In the genomic region with DNA sequence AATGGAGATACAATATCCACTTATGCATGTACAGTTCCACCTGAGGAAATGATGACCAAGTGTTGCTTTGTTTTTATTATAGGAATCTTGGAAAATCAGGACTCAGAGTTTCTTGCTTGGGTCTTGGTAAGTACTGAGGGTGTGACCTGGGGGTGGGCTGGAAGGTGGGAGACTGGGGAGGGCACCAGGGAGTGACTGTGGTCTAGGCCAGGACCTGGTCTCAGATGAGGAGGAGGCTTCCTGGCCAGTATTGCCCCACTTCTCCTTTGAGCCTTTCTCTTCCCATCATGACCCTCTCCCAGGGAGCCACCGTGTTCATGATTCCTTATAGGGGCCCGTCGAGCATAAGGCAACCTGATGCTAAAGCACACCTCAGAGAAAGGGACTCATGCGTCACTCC, we compare ENCODE assay signal across 39 cellular contexts.
"Had no signal": no experiment of that assay in that cellular context is flagged by ENCODE, and none has a peak within 500 bp of the region (broad histone marks: within the 10 kb centered on the region; RNA-seq: fewer than 3 reads in every experiment).

No MANE protein-coding gene starts in this region.

- H3K36me3 Mint-ChIP-seq: activated naive CD4-positive, alpha-beta T cell treated with anti-CD3 and anti-CD28 coated beads, Interleukin-2, amount 10 ng/mL, durations not matched to agents 7 days and 5 days; activated naive CD4-positive, alpha-beta T cell treated with anti-CD3 and anti-CD28 coated beads, Interleukin-2, amount 50 U/mL, for 24 hours; activated naive CD4-positive, alpha-beta T cell treated with anti-CD3 and anti-CD28 coated beads, Interleukin-2, amount 50 U/mL, for 72 hours; activated naive CD8-positive, alpha-beta T cell; activated naive CD8-positive, alpha-beta T cell treated with anti-CD3 and anti-CD28 coated beads for 36 hours; activated naive CD8-positive, alpha-beta T cell treated with anti-CD3 and anti-CD28 coated beads, Interleukin-2, amount 10 ng/mL, durations not matched to agents 7 days and 5 days; brain had no signal

- H3K4me1 Mint-ChIP-seq: activated naive CD4-positive, alpha-beta T cell treated with anti-CD3 and anti-CD28 coated beads, Interleukin-2, amount 10 ng/mL, durations not matched to agents 7 days and 5 days; activated naive CD4-positive, alpha-beta T cell treated with anti-CD3 and anti-CD28 coated beads, Interleukin-2, amount 50 U/mL, for 24 hours; activated naive CD8-positive, alpha-beta T cell treated with anti-CD3 and anti-CD28 coated beads for 36 hours; activated naive CD8-positive, alpha-beta T cell treated with anti-CD3 and anti-CD28 coated beads, Interleukin-2, amount 10 ng/mL, durations not matched to agents 7 days and 5 days; activated naive CD8-positive, alpha-beta T cell treated with anti-CD3 and anti-CD28 coated beads, Interleukin-2, amount 50 U/mL, for 24 hours; activated T-helper 17 cell treated with anti-CD3 and anti-CD28 coated beads, Interleukin-2, amount 50 U/mL, for 72 hours; central memory CD8-positive, alpha-beta T cell had no signal

- H3K4me3 ChIP-seq: adrenal gland, ascending aorta, body of pancreas, breast epithelium, cardiac muscle cell had no signal

- H3K4me1 ChIP-seq: adrenal gland, ascending aorta, body of pancreas, breast epithelium had no signal

- H3K27ac Mint-ChIP-seq: activated naive CD4-positive, alpha-beta T cell treated with anti-CD3 and anti-CD28 coated beads for 36 hours; activated naive CD4-positive, alpha-beta T cell treated with anti-CD3 and anti-CD28 coated beads, Interleukin-2, amount 10 ng/mL, durations not matched to agents 7 days and 5 days; activated naive CD4-positive, alpha-beta T cell treated with anti-CD3 and anti-CD28 coated beads, Interleukin-2, amount 50 U/mL, for 24 hours; activated naive CD4-positive, alpha-beta T cell treated with anti-CD3 and anti-CD28 coated beads, Interleukin-2, amount 50 U/mL, for 72 hours; activated naive CD8-positive, alpha-beta T cell; activated naive CD8-positive, alpha-beta T cell treated with anti-CD3 and anti-CD28 coated beads for 36 hours; activated naive CD8-positive, alpha-beta T cell treated with anti-CD3 and anti-CD28 coated beads, Interleukin-2, amount 10 ng/mL, durations not matched to agents 7 days and 5 days; activated naive CD8-positive, alpha-beta T cell treated with anti-CD3 and anti-CD28 coated beads, Interleukin-2, amount 50 U/mL, for 24 hours; activated T-cell treated with anti-CD3 and anti-CD28 coated beads, Interleukin-2, amount 50 U/mL, for 24 hours; activated T-cell treated with anti-CD3 and anti-CD28 coated beads, Interleukin-2, amount 50 U/mL, for 72 hours; activated T-helper 1 cell treated with anti-CD3 and anti-CD28 coated beads, Interleukin-12 subunit alpha, Interleukin-12 subunit beta, Interleukin-2, Interleukin-4 antibody, amounts not matched to agents 30 ng/mL and 10 ng/mL and 1 ng/mL, durations not matched to agents 14 hours and 24 hours and 36 hours; activated T-helper 17 cell treated with anti-CD3 and anti-CD28 coated beads, Interleukin-2, amount 50 U/mL, for 72 hours; activated T-helper 2 cell treated with anti-CD3 and anti-CD28 coated beads, Interferon-gamma antibody, Interleukin-2, Interleukin-4, amounts not matched to agents 10 μg/mL and 5 μg/mL and 100 μg/mL, durations not matched to agents 14 hours and 24 hours and 36 hours; brain had no signal

- H3K36me3 ChIP-seq: adrenal gland, ascending aorta, brain microvascular endothelial cell, breast epithelium, cardiac muscle cell had no signal

- DNase-seq: activated effector memory CD4-positive, alpha-beta T cell treated with anti-CD3 and anti-CD28 coated beads, Interleukin-2, amount 50 U/mL, for 16 hours; activated effector memory CD4-positive, alpha-beta T cell treated with Interleukin-2 at 50 U/mL for 16 hours; activated gamma-delta T cell; activated gamma-delta T cell treated with Interleukin-2 at 50 U/mL for 16 hours; activated naive CD4-positive, alpha-beta T cell; activated naive CD4-positive, alpha-beta T cell treated with anti-CD3 and anti-CD28 coated beads for 36 hours; activated naive CD4-positive, alpha-beta T cell treated with anti-CD3 and anti-CD28 coated beads, Interleukin-2, amount 10 ng/mL, durations not matched to agents 7 days and 5 days; activated naive CD4-positive, alpha-beta T cell treated with anti-CD3 and anti-CD28 coated beads, Interleukin-2, amount 50 U/mL, for 16 hours; activated naive CD4-positive, alpha-beta T cell treated with Interleukin-2 at 50 U/mL for 16 hours; activated naive CD8-positive, alpha-beta T cell treated with anti-CD3 and anti-CD28 coated beads for 36 hours; activated naive CD8-positive, alpha-beta T cell treated with anti-CD3 and anti-CD28 coated beads, Interleukin-2, amount 10 ng/mL, durations not matched to agents 7 days and 5 days; activated naive CD8-positive, alpha-beta T cell treated with anti-CD3 and anti-CD28 coated beads, Interleukin-2, amount 50 U/mL, for 24 hours; activated T-cell treated with anti-CD3 and anti-CD28 coated beads for 4 hours; activated T-cell treated with anti-CD3 and anti-CD28 coated beads, Interleukin-2, amount 50 U/mL, for 1 hour; activated T-cell treated with anti-CD3 and anti-CD28 coated beads, Interleukin-2, amount 50 U/mL, for 24 hours; activated T-cell treated with anti-CD3 and anti-CD28 coated beads, Interleukin-2, amount 50 U/mL, for 4 hours; activated T-cell treated with anti-CD3 and anti-CD28 coated beads, Interleukin-2, amount 50 U/mL, for 48 hours; activated T-cell treated with anti-CD3 and anti-CD28 coated beads, Interleukin-2, amount 50 U/mL, for 72 hours; adrenal gland; amniotic stem cell; amygdala; anterior cingulate cortex; aorta; body of pancreas; brain microvascular endothelial cell; caudate nucleus; central memory CD4-positive, alpha-beta T cell; cerebellar nuclear complex had no signal

- H3K27me3 ChIP-seq: adrenal gland, ascending aorta, body of pancreas, brain microvascular endothelial cell, breast epithelium, cardiac muscle cell had no signal

- H3K27ac ChIP-seq: adrenal gland, ascending aorta, body of pancreas, brain microvascular endothelial cell, breast epithelium, cardiac muscle cell had no signal

- H3K9me3 Mint-ChIP-seq: activated naive CD4-positive, alpha-beta T cell treated with anti-CD3 and anti-CD28 coated beads for 36 hours; activated naive CD4-positive, alpha-beta T cell treated with anti-CD3 and anti-CD28 coated beads, Interleukin-2, amount 10 ng/mL, durations not matched to agents 7 days and 5 days; activated naive CD4-positive, alpha-beta T cell treated with anti-CD3 and anti-CD28 coated beads, Interleukin-2, amount 50 U/mL, for 24 hours; activated naive CD4-positive, alpha-beta T cell treated with anti-CD3 and anti-CD28 coated beads, Interleukin-2, amount 50 U/mL, for 72 hours; activated naive CD8-positive, alpha-beta T cell treated with anti-CD3 and anti-CD28 coated beads for 36 hours; activated naive CD8-positive, alpha-beta T cell treated with anti-CD3 and anti-CD28 coated beads, Interleukin-2, amount 10 ng/mL, durations not matched to agents 7 days and 5 days; activated naive CD8-positive, alpha-beta T cell treated with anti-CD3 and anti-CD28 coated beads, Interleukin-2, amount 50 U/mL, for 24 hours; activated T-cell treated with anti-CD3 and anti-CD28 coated beads, Interleukin-2, amount 50 U/mL, for 24 hours; activated T-cell treated with anti-CD3 and anti-CD28 coated beads, Interleukin-2, amount 50 U/mL, for 4 hours; activated T-cell treated with anti-CD3 and anti-CD28 coated beads, Interleukin-2, amount 50 U/mL, for 72 hours; activated T-helper 1 cell treated with anti-CD3 and anti-CD28 coated beads, Interleukin-12 subunit alpha, Interleukin-12 subunit beta, Interleukin-2, Interleukin-4 antibody, amounts not matched to agents 30 ng/mL and 10 ng/mL and 1 ng/mL, durations not matched to agents 14 hours and 24 hours and 36 hours; activated T-helper 17 cell treated with anti-CD3 and anti-CD28 coated beads, Interleukin-2, amount 50 U/mL, for 72 hours; activated T-helper 2 cell treated with anti-CD3 and anti-CD28 coated beads, Interferon-gamma antibody, Interleukin-2, Interleukin-4, amounts not matched to agents 10 μg/mL and 5 μg/mL and 100 μg/mL, durations not matched to agents 14 hours and 24 hours and 36 hours; central memory CD8-positive, alpha-beta T cell had no signal

- H3K4me3 Mint-ChIP-seq: activated naive CD4-positive, alpha-beta T cell treated with anti-CD3 and anti-CD28 coated beads for 36 hours; activated naive CD4-positive, alpha-beta T cell treated with anti-CD3 and anti-CD28 coated beads, Interleukin-2, amount 10 ng/mL, durations not matched to agents 7 days and 5 days; activated naive CD4-positive, alpha-beta T cell treated with anti-CD3 and anti-CD28 coated beads, Interleukin-2, amount 50 U/mL, for 24 hours; activated naive CD8-positive, alpha-beta T cell; activated naive CD8-positive, alpha-beta T cell treated with anti-CD3 and anti-CD28 coated beads for 36 hours; activated naive CD8-positive, alpha-beta T cell treated with anti-CD3 and anti-CD28 coated beads, Interleukin-2, amount 10 ng/mL, durations not matched to agents 7 days and 5 days; activated naive CD8-positive, alpha-beta T cell treated with anti-CD3 and anti-CD28 coated beads, Interleukin-2, amount 50 U/mL, for 24 hours; activated T-cell treated with anti-CD3 and anti-CD28 coated beads, Interleukin-2, amount 50 U/mL, for 24 hours; activated T-cell treated with anti-CD3 and anti-CD28 coated beads, Interleukin-2, amount 50 U/mL, for 4 hours; activated T-cell treated with anti-CD3 and anti-CD28 coated beads, Interleukin-2, amount 50 U/mL, for 72 hours; activated T-helper 1 cell treated with anti-CD3 and anti-CD28 coated beads, Interleukin-12 subunit alpha, Interleukin-12 subunit beta, Interleukin-2, Interleukin-4 antibody, amounts not matched to agents 30 ng/mL and 10 ng/mL and 1 ng/mL, durations not matched to agents 14 hours and 24 hours and 36 hours; activated T-helper 17 cell treated with anti-CD3 and anti-CD28 coated beads, Interleukin-2, amount 50 U/mL, for 72 hours; brain; central memory CD8-positive, alpha-beta T cell had no signal

- ATAC-seq: activated naive CD4-positive, alpha-beta T cell treated with anti-CD3 and anti-CD28 coated beads, Interleukin-2, amount 50 U/mL, for 72 hours; activated naive CD8-positive, alpha-beta T cell treated with anti-CD3 and anti-CD28 coated beads, Interleukin-2, amount 50 U/mL, for 24 hours; activated T-cell treated with anti-CD3 and anti-CD28 coated beads, Interleukin-2, amount 50 U/mL, for 4 hours; activated T-cell treated with anti-CD3 and anti-CD28 coated beads, Interleukin-2, amount 50 U/mL, for 72 hours; activated T-helper 17 cell treated with anti-CD3 and anti-CD28 coated beads, Interleukin-2, amount 50 U/mL, for 72 hours; body of pancreas had no signal

- H3K27me3 Mint-ChIP-seq: activated naive CD4-positive, alpha-beta T cell treated with anti-CD3 and anti-CD28 coated beads, Interleukin-2, amount 50 U/mL, for 24 hours; activated naive CD8-positive, alpha-beta T cell; brain had no signal

- H3K9me3 ChIP-seq: adrenal gland, ascending aorta, body of pancreas, breast epithelium had no signal
